12 cellular contexts compared by ENCODE assay signal in genomic region chr6:20117474-20117873, GRCh38.
A peak's percentile ranks its signal among the peaks of the same experiment; 100 is the strongest.
DNase-seq lines count a peak whose midpoint lies in the region; ATAC-seq, FAIRE-seq and TF ChIP-seq lines count a peak whose summit lies in the region.
"Had no signal": no experiment of that assay in that cellular context is flagged by ENCODE, and none has a peak within 500 bp of the region (broad histone marks: within the 10 kb centered on the region; RNA-seq: fewer than 3 reads in every experiment).

No MANE protein-coding gene starts in this region.

- H3K36me3 Mint-ChIP-seq in MCF 10A (ENCODE audit: insufficient read depth, unreplicated experiment), result peaks cover 13% of the 10 kb centered on the region

- H3K27me3 ChIP-seq in breast epithelium (no peaks in the 10 kb centered on the region), bronchial epithelial cell (ENCODE audit: control insufficient read depth, insufficient read depth, low read length) (no peaks in the 10 kb centered on the region)

- DNase-seq in MCF 10A (ENCODE audit: unreplicated experiment) (peak; percentile 38), breast epithelium (ENCODE audit: low spot score in 2 of 2) (no peak), bronchial epithelial cell (ENCODE audit: low read depth) (peak; percentile 74), NOMO-1 (lab: John Stamatoyannopoulos, UW; ENCODE audit: unreplicated experiment in 2 of 2) (no peak), NCI-H526 (lab: John Stamatoyannopoulos, UW) (no peak)
- DNase-seq in stimulated activated CD4-positive, alpha-beta T cell treated with anti-CD3 and anti-CD28 coated beads, Interleukin-4, amount 100 ng/mL, for 1 hour, result no peak
- DNase-seq: OCI-M1 had no signal

- ATAC-seq in HG03108 (IDR thresholded peaks at IDR 0.05; ENCODE audit: unreplicated experiment) (peak; percentile 67), GM21528 (IDR thresholded peaks at IDR 0.05; ENCODE audit: low FRiP score, unreplicated experiment) (no peak)

- no TSS peak for BruUV-seq in MCF 10A (replicated peaks; lab: Mats Ljungman, UMichigan)

- TF ChIP-seq CTCF in MCF 10A (IDR thresholded peaks at IDR 0.05; ENCODE audit: unreplicated experiment) (no peak), breast epithelium (IDR thresholded peaks at IDR 0.05) (no peak), bronchial epithelial cell (IDR thresholded peaks at IDR 0.05; ENCODE audit: insufficient read depth, low read length, severe bottlenecking) (no peak)

- H3K4me1 ChIP-seq in breast epithelium, result no peaks in the 10 kb centered on the region

- H3K9me3 ChIP-seq in breast epithelium, result no peaks in the 10 kb centered on the region

- POLR2A ChIA-PET in MCF 10A (lab: Yijun Ruan, JAX), result no interaction called here

- H3K27me3 Mint-ChIP-seq in MCF 10A (ENCODE audit: insufficient read depth, unreplicated experiment), result no peaks in the 10 kb centered on the region
- H3K27me3 Mint-ChIP-seq: dendritic cell treated with granulocyte-macrophage colony-stimulating factor and Interleukin-4, amounts not matched to agents 40 ng/mL and 50 ng/mL, for 4 days had no signal

- H3K9me3 Mint-ChIP-seq in MCF 10A (ENCODE audit: unreplicated experiment), result no peaks in the 10 kb centered on the region
- H3K9me3 Mint-ChIP-seq: dendritic cell treated with granulocyte-macrophage colony-stimulating factor and Interleukin-4, amounts not matched to agents 40 ng/mL and 50 ng/mL, for 4 days had no signal

- H3K4me3 ChIP-seq in breast epithelium (no peak overlapping the region), bronchial epithelial cell (ENCODE audit: low read depth, low read length) (no peak overlapping the region)

- H3K27ac Mint-ChIP-seq in MCF 10A (ENCODE audit: low read depth, unreplicated experiment), result no peak overlapping the region
- H3K27ac Mint-ChIP-seq: dendritic cell treated with granulocyte-macrophage colony-stimulating factor and Interleukin-4, amounts not matched to agents 40 ng/mL and 50 ng/mL, for 4 days had no signal

- FAIRE-seq in bronchial epithelial cell (lab: Jason Lieb, UNC), result no peak
- FAIRE-seq: HTR-8/SVneo, islet of Langerhans had no signal

- H3K4me1 Mint-ChIP-seq in MCF 10A (ENCODE audit: insufficient read depth, unreplicated experiment), result peaks cover 7% of the 10 kb centered on the region

- peaks cover 5% of the 10 kb centered on the region for H3K36me3 ChIP-seq in breast epithelium
- no peaks in the 10 kb centered on the region for H3K36me3 ChIP-seq in bronchial epithelial cell (ENCODE audit: control insufficient read depth, insufficient read depth, low read length)

- H3K27ac ChIP-seq in breast epithelium, result peak overlapping the region in 1 of 2 donors; percentile 8

- CTCF ChIA-PET in MCF 10A (lab: Yijun Ruan, JAX), result interaction anchor here (0.9 to 3.7 kb wide), 3 partner anchors 9 to 13 kb away, joined by 5 to 38 read pairs (median 11); no protein-coding TSS in a partner anchor

- H3K4me3 Mint-ChIP-seq in MCF 10A (ENCODE audit: unreplicated experiment), result no peak overlapping the region
- H3K4me3 Mint-ChIP-seq: dendritic cell treated with granulocyte-macrophage colony-stimulating factor and Interleukin-4, amounts not matched to agents 40 ng/mL and 50 ng/mL, for 4 days had no signal

- intact Hi-C loops in MCF 10A (cut with micrococcal nuclease), result no loop called here
- intact Hi-C loops in breast epithelium (cut with DNase I; ENCODE audit: low total_unique reads), result no loop called here

- no peak for TF ChIP-seq POLR2A in breast epithelium (IDR thresholded peaks at IDR 0.05)

Comparison
In these comparisons a context has a peak if more than half of its experiments do, and no peak if none do; other contexts are left out.
1. DNase-seq: peak in MCF 10A (single experiment) and bronchial epithelial cell (single experiment); none in breast epithelium (0 of 2), NOMO-1 (0 of 2), NCI-H526 (0 of 2) and stimulated activated CD4-positive, alpha-beta T cell treated with anti-CD3 and anti-CD28 coated beads, Interleukin-4, amount 100 ng/mL, for 1 hour (single experiment).